8 cellular contexts compared by ENCODE assay signal in the genomic region with DNA sequence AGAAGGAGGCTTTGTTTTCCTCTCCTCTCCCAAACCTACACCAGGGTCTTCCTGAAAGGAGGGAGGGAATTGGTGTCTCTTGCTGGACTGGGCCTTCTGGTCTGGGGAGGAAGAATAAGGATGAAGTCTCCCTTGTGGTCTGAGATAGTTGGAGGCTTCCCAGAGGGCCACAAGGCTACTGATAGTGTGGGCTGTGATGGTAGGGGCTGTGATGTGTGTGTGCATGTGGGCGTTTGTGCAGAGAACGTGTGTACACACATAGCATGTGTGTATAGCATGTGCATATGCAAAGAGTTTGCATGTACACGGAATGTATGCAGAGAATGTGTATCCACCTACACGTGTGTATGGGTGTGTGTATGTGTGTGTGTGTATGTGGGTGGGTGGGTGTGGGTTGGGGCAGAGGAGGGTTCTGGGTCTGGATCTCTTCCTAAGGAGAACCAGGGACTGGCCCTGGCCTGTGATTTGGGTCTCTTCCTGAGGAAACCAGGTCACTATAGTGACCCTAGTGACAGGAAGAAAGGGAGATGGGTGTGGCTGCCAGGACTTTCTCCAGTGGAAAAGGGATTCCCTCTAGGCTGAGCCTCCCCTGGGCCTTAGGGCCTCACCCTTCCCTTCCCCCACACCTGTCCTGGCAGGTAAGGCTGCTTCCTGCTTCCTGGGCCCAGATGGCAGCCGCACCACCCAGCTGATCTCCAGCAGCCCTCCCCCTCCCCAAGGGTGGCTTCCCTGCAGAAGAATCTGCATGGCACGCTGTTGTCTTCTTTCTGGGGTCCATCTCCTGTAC. TPM values are rescaled to one million over a fixed set of nuclear protein-coding genes. Genes with fewer than 3 reads are reported as not detected.
A peak's percentile ranks its signal among the peaks of the same experiment; 100 is the strongest.
DNase-seq lines count a peak whose midpoint lies in the region; ATAC-seq and TF ChIP-seq lines count a peak whose summit lies in the region.

No MANE protein-coding gene starts in this region.

- peak overlapping the region; percentile 99 for H3K4me3 Mint-ChIP-seq in endothelial cell (ENCODE audit: unreplicated experiment)

- peaks cover 38% of the 10 kb centered on the region for H3K4me1 Mint-ChIP-seq in endothelial cell (ENCODE audit: unreplicated experiment)

- H3K36me3 Mint-ChIP-seq in endothelial cell (ENCODE audit: low read depth, unreplicated experiment), result peaks cover 15% of the 10 kb centered on the region

- peaks cover 4% of the 10 kb centered on the region for H3K27me3 Mint-ChIP-seq in endothelial cell (ENCODE audit: unreplicated experiment)

- ATAC-seq in DND-41 (ENCODE audit: insufficient read depth, low read depth), result no peak
- ATAC-seq in HG02884 (IDR thresholded peaks at IDR 0.05; ENCODE audit: unreplicated experiment), result no peak

- peak overlapping the region; percentile 90 for H3K27ac Mint-ChIP-seq in endothelial cell (ENCODE audit: unreplicated experiment)

- H3K9ac ChIP-seq in DND-41 (ENCODE audit: low read depth, low read length), result peak overlapping the region; percentile 72

- peaks cover 65% of the 10 kb centered on the region for H3K79me2 ChIP-seq in DND-41 (ENCODE audit: insufficient read depth, low read length)
- H3K79me2 ChIP-seq in osteoblast (ENCODE audit: insufficient read depth, low read length), result peaks cover 64% of the 10 kb centered on the region

- peak overlapping the region; percentile 85 for H3K27ac ChIP-seq in DND-41 (ENCODE audit: low read length)
- peak overlapping the region; percentile 54 for H3K27ac ChIP-seq in osteoblast (ENCODE audit: low read depth, low read length)

- H3K4me3 ChIP-seq in DND-41 (ENCODE audit: low read depth in 1 of 2, low read length in 2 of 2), result peak overlapping the region; percentile 44 to 75; a peak in 3 of 4 replicates
- H3K4me3 ChIP-seq in osteoblast (ENCODE audit: insufficient read depth, low read length), result peak overlapping the region; percentile 87

- no peak overlapping the region for H2AFZ ChIP-seq in DND-41 (ENCODE audit: low read depth, low read length)
- H2AFZ ChIP-seq in osteoblast (ENCODE audit: low read length), result no peak overlapping the region

- H4K20me1 ChIP-seq in DND-41 (ENCODE audit: insufficient read depth, low read length) (peaks cover 32% of the 10 kb centered on the region; the same call in 1 of the 2 replicates), osteoblast (ENCODE audit: insufficient read depth, low read length) (peaks cover 57% of the 10 kb centered on the region)

- H3K4me1 ChIP-seq in DND-41 (ENCODE audit: insufficient read depth, low read length) (peaks cover 57% of the 10 kb centered on the region), osteoblast (ENCODE audit: insufficient read depth, low read length) (peaks cover 51% of the 10 kb centered on the region)

- TF ChIP-seq CTCF in DND-41 (IDR thresholded peaks at IDR 0.05; ENCODE audit: borderline replicate concordance, extremely low read depth, low read length, poor library complexity, severe bottlenecking) (no peak), endothelial cell (IDR thresholded peaks at IDR 0.05; ENCODE audit: unreplicated experiment) (no peak), osteoblast (IDR thresholded peaks at IDR 0.05; ENCODE audit: extremely low read depth, low read depth, low read length) (no peak)

- H3K36me3 ChIP-seq in DND-41 (ENCODE audit: insufficient read depth, low read length) (peaks cover 12% of the 10 kb centered on the region; the same call in 1 of the 2 replicates), osteoblast (ENCODE audit: insufficient read depth, low read length) (no peaks in the 10 kb centered on the region)

- no peaks in the 10 kb centered on the region for H3K27me3 ChIP-seq in DND-41 (ENCODE audit: insufficient read depth, low read length, poor library complexity)
- H3K27me3 ChIP-seq in osteoblast (ENCODE audit: insufficient read depth, low read length), result no peaks in the 10 kb centered on the region

- H3K9me3 ChIP-seq in DND-41 (ENCODE audit: insufficient read depth, low read length, severe bottlenecking) (no peaks in the 10 kb centered on the region), osteoblast (ENCODE audit: low read depth, low read length) (no peaks in the 10 kb centered on the region)

- H3K9me3 Mint-ChIP-seq in endothelial cell (ENCODE audit: unreplicated experiment), result no peaks in the 10 kb centered on the region

- H3K4me2 ChIP-seq in DND-41 (ENCODE audit: insufficient read depth, low read length) (peak overlapping the region; percentile 85), osteoblast (ENCODE audit: insufficient read depth, low read length) (peak overlapping the region; percentile 97)

- DNase-seq in DND-41 (no peak), NCI-H526 (lab: John Stamatoyannopoulos, UW) (peak; percentile 36 to 70), endothelial cell (ENCODE audit: low spot score) (no peak), osteoblast (ENCODE audit: insufficient read length, low spot score, missing footprints) (peak; percentile 78), H4 (ENCODE audit: low spot score) (no peak), NCI-H1092 (lab: John Stamatoyannopoulos, UW) (no peak)
- DNase-seq in activated CD8-positive, alpha-beta memory T cell treated with anti-CD3 and anti-CD28 coated beads, Interleukin-2, amount 50 U/mL, for 4 hours, result no peak

RNA-seq across cellular contexts. Expression of a gene that starts 1.7 kb away (rescaled TPM):
- total RNA-seq in endothelial cell (ENCODE audit: unreplicated experiment), result 216 TPM
- total RNA-seq in osteoblast, result 259 and 274 TPM in 2 replicates
- 47.2 and 57.1 TPM in 2 replicates for total RNA-seq in H4 (2014; rRNA removed; shearing (Covaris generic))

Comparison
In these comparisons a context has a peak if more than half of its experiments do, and no peak if none do; other contexts are left out.
1. DNase-seq: peak in NCI-H526 (2 of 2) and osteoblast (single experiment); none in DND-41 (single experiment), endothelial cell (single experiment), H4 (single experiment), activated CD8-positive, alpha-beta memory T cell treated with anti-CD3 and anti-CD28 coated beads, Interleukin-2, amount 50 U/mL, for 4 hours (single experiment) and NCI-H1092 (single experiment).